In the genomic region with DNA sequence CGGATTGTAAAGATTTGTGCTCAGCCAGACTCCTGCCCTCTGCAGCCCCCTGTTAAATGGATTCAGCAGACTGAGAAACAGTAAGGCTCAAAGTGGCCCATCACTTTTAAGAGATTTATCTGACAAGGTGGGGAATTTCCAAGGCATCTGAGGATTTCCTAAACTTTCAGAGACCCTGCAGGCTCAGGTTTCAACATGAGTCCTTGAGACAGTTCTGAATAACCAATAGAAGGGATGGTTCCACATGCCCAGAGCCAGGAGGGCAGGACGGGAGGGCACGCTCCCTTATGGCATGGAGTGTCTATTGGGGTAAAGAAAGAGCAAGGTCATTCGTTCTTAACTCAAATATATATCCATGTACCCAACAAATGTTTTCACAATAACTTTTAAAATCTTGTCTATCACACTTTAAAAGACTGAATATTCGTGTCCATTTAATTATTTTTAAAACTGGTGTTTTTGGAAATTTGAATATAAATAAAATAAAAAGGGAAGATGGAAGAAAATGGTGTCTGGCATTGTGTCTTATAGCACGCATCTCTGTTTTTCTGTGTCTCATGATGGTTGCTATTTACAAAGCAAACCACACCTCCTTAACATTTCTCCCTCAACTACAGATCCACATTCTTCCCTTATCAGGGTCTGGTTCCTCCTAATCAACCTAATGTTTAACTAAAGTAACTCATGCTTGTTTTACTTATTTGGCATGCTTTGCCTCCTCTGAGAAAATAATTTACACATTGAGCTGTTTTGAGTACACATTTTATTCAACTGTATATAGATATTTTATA, we compare ENCODE assay signal across 28 cellular contexts. TPM values are rescaled to one million over a fixed set of nuclear protein-coding genes. Genes with fewer than 3 reads are reported as not detected.
DNase-seq lines count a peak whose midpoint lies in the region; ATAC-seq and TF ChIP-seq lines count a peak whose summit lies in the region.
"Had no signal": no experiment of that assay in that cellular context is flagged by ENCODE, and none has a peak within 500 bp of the region (broad histone marks: within the 10 kb centered on the region; RNA-seq: fewer than 3 reads in every experiment).

No MANE protein-coding gene starts in this region.

- H3K4me1 ChIP-seq in HUES6 (ENCODE audit: control insufficient read depth, insufficient read depth, low read length) (peaks cover 10% of the 10 kb centered on the region; the same call in 1 of the 2 replicates), left ventricle myocardium inferior (no peaks in the 10 kb centered on the region)
- H3K4me1 ChIP-seq: sigmoid colon, suprapubic skin had no signal

- H3K36me3 ChIP-seq in HUES6 (ENCODE audit: control insufficient read depth, insufficient read depth, low read length) (no peaks in the 10 kb centered on the region), left ventricle myocardium inferior (no peaks in the 10 kb centered on the region), MG63 (no peaks in the 10 kb centered on the region)
- H3K36me3 ChIP-seq: esophagus squamous epithelium, sigmoid colon, suprapubic skin had no signal

- H3K4me3 ChIP-seq in HUES6 (ENCODE audit: low read depth, low read length) = no peak overlapping the region
- H3K4me3 ChIP-seq in left ventricle myocardium inferior = no peak overlapping the region
- no peak overlapping the region for H3K4me3 ChIP-seq in MG63
- H3K4me3 ChIP-seq: esophagus squamous epithelium, sigmoid colon, suprapubic skin had no signal

- peaks cover 30% of the 10 kb centered on the region for H3K4me1 Mint-ChIP-seq in mesothelial cell of epicardium
- H3K4me1 Mint-ChIP-seq: B cell; stimulated activated effector memory CD8-positive, alpha-beta T cell treated with anti-CD3 and anti-CD28 coated beads, Interleukin-12 subunit alpha, Interleukin-12 subunit beta, amount 100 ng/mL, for 72 hours had no signal

- DNase-seq in Caki2 (ENCODE audit: low read depth) = peak; percentile 47
- DNase-seq in left ventricle myocardium inferior = no peak
- no peak for DNase-seq in mesothelial cell of epicardium (ENCODE audit: low spot score in 2 of 2, unreplicated experiment in 2 of 2)
- no peak for DNase-seq in SHP77 (lab: John Stamatoyannopoulos, UW)
- DNase-seq in NCI-H2227 (lab: John Stamatoyannopoulos, UW; ENCODE audit: unreplicated experiment) = no peak
- no peak for DNase-seq in MG63
- DNase-seq: activated CD4-positive, CD25-positive, alpha-beta regulatory T cell; activated CD8-positive, alpha-beta T cell treated with anti-CD3 and anti-CD28 coated beads, Interleukin-2, amount 10 ng/mL, durations not matched to agents 7 days and 5 days; activated naive CD4-positive, alpha-beta T cell treated with anti-CD3 and anti-CD28 coated beads for 36 hours; activated T-cell treated with anti-CD3 and anti-CD28 coated beads, Interleukin-2, amount 50 U/mL, for 1 hour; COR-L47; effector memory CD4-positive, alpha-beta T cell; esophagus squamous epithelium; NCI-H1092 treated with DMSO at 0.1 percent for 48 hours; NCI-H2029 treated with DMSO at 0.1 percent for 48 hours; NCI-H524; occipital lobe; sigmoid colon had no signal

- H3K27ac ChIP-seq in HUES6 (ENCODE audit: low read depth, low read length) (peak overlapping the region; percentile 32; the same call in 1 of the 2 replicates), left ventricle myocardium inferior (replicated peaks) (peak overlapping the region; percentile 6)
- H3K27ac ChIP-seq: esophagus squamous epithelium, sigmoid colon, suprapubic skin had no signal

- no peaks in the 10 kb centered on the region for H3K36me3 Mint-ChIP-seq in mesothelial cell of epicardium
- H3K36me3 Mint-ChIP-seq: stimulated activated effector memory CD8-positive, alpha-beta T cell treated with anti-CD3 and anti-CD28 coated beads, Interleukin-12 subunit alpha, Interleukin-12 subunit beta, amount 100 ng/mL, for 72 hours had no signal

- no peak for TF ChIP-seq CTCF in left ventricle myocardium inferior (IDR thresholded peaks at IDR 0.05; ENCODE audit: borderline replicate concordance)
- TF ChIP-seq CTCF in mesothelial cell of epicardium (IDR thresholded peaks at IDR 0.05; ENCODE audit: unreplicated experiment) = no peak

- H3K9ac ChIP-seq in HUES6 (ENCODE audit: low read length) = no peak overlapping the region

- no peaks in the 10 kb centered on the region for H3K9me3 ChIP-seq in HUES6 (ENCODE audit: control insufficient read depth, insufficient read depth, low read depth, low read length)
- H3K9me3 ChIP-seq in left ventricle myocardium inferior (replicated peaks) = no peaks in the 10 kb centered on the region
- no peaks in the 10 kb centered on the region for H3K9me3 ChIP-seq in MG63
- H3K9me3 ChIP-seq: esophagus squamous epithelium, sigmoid colon, suprapubic skin had no signal

- H3K9me3 Mint-ChIP-seq in mesothelial cell of epicardium = peaks cover 4% of the 10 kb centered on the region
- H3K9me3 Mint-ChIP-seq: activated naive CD4-positive, alpha-beta T cell treated with anti-CD3 and anti-CD28 coated beads for 36 hours had no signal

- H3K27me3 ChIP-seq in HUES6 (ENCODE audit: control insufficient read depth, insufficient read depth, low read length) (no peaks in the 10 kb centered on the region), left ventricle myocardium inferior (ENCODE audit: low read depth) (no peaks in the 10 kb centered on the region), MG63 (no peaks in the 10 kb centered on the region)
- H3K27me3 ChIP-seq: esophagus squamous epithelium, sigmoid colon, suprapubic skin had no signal

- ATAC-seq in GM19455 (IDR thresholded peaks at IDR 0.05; ENCODE audit: unreplicated experiment) = no peak
- ATAC-seq: activated CD8-positive, alpha-beta T cell treated with anti-CD3 and anti-CD28 coated beads, Interleukin-2, amount 10 ng/mL, durations not matched to agents 7 days and 5 days; SK-N-SH treated with all-trans-retinoic acid at 6 μM for 48 hours; stimulated activated effector memory CD8-positive, alpha-beta T cell treated with anti-CD3 and anti-CD28 coated beads, Interleukin-12 subunit alpha, Interleukin-12 subunit beta, amount 100 ng/mL, for 72 hours had no signal

- peak overlapping the region; percentile 98 for H3K27ac Mint-ChIP-seq in mesothelial cell of epicardium
- H3K27ac Mint-ChIP-seq: activated CD8-positive, alpha-beta T cell treated with anti-CD3 and anti-CD28 coated beads, Interleukin-2, amount 10 ng/mL, durations not matched to agents 7 days and 5 days; activated naive CD4-positive, alpha-beta T cell treated with anti-CD3 and anti-CD28 coated beads for 36 hours; B cell; stimulated activated effector memory CD8-positive, alpha-beta T cell treated with anti-CD3 and anti-CD28 coated beads, Interleukin-12 subunit alpha, Interleukin-12 subunit beta, amount 100 ng/mL, for 72 hours; T-helper 2 cell treated with Interferon-gamma antibody and Interleukin-4, amounts not matched to agents 5 μg/mL and 100 μg/mL, for 36 hours had no signal

- in situ Hi-C loops in Caki2 (cut with HindIII; ENCODE audit: low pct_unique_long_range_greater_than_20kb, low sequenced_read_pairs) = no loop called here

- intact Hi-C loops in left ventricle myocardium inferior (cut with micrococcal nuclease) = no loop called here

- H3K27me3 Mint-ChIP-seq in mesothelial cell of epicardium (ENCODE audit: low read depth) = no peaks in the 10 kb centered on the region
- H3K27me3 Mint-ChIP-seq: B cell had no signal

- H3K4me3 Mint-ChIP-seq in mesothelial cell of epicardium = no peak overlapping the region
- H3K4me3 Mint-ChIP-seq: activated CD8-positive, alpha-beta T cell treated with anti-CD3 and anti-CD28 coated beads, Interleukin-2, amount 10 ng/mL, durations not matched to agents 7 days and 5 days; activated naive CD4-positive, alpha-beta T cell treated with anti-CD3 and anti-CD28 coated beads for 36 hours; B cell; stimulated activated effector memory CD8-positive, alpha-beta T cell treated with anti-CD3 and anti-CD28 coated beads, Interleukin-12 subunit alpha, Interleukin-12 subunit beta, amount 100 ng/mL, for 72 hours; T-helper 2 cell treated with Interferon-gamma antibody and Interleukin-4, amounts not matched to agents 5 μg/mL and 100 μg/mL, for 36 hours had no signal

RNA-seq across cellular contexts. Expression of gene DSG1, which starts 56.0 kb away (rescaled TPM):
- total RNA-seq in Caki2 (2014; rRNA removed; shearing (Covaris generic); ENCODE audit: low replicate concordance) = not detected in 2 replicates
- total RNA-seq in left ventricle myocardium inferior (1.3 TPM), mesothelial cell of epicardium (0.07 to 0.18 TPM (median 0.09 TPM) in 3 replicates)
- not detected in 2 replicates for total RNA-seq in MG63 (2014; rRNA removed; shearing (Covaris generic); ENCODE audit: low replicate concordance)
- total RNA-seq: activated CD8-positive, alpha-beta T cell treated with anti-CD3 and anti-CD28 coated beads, Interleukin-2, amount 10 ng/mL, durations not matched to agents 7 days and 5 days; activated naive CD4-positive, alpha-beta T cell treated with anti-CD3 and anti-CD28 coated beads for 36 hours; B cell; Daoy; LHCN-M2; RPMI7951; sigmoid colon had no signal
